In genomic region chr11:57343825-57344224, GRCh38 we compare ENCODE assay signal across 19 cellular contexts. TPM values are rescaled to one million over a fixed set of nuclear protein-coding genes. Genes with fewer than 3 reads are reported as not detected.
A peak's percentile ranks its signal among the peaks of the same experiment; 100 is the strongest.
DNase-seq lines count a peak whose midpoint lies in the region; TF ChIP-seq lines count a peak whose summit lies in the region.
"Had no signal": no experiment of that assay in that cellular context is flagged by ENCODE, and none has a peak within 500 bp of the region (broad histone marks: within the 10 kb centered on the region; RNA-seq: fewer than 3 reads in every experiment).

No MANE protein-coding gene starts in this region.

- no peak overlapping the region for H3K4me2 ChIP-seq in neural cell (ENCODE audit: low read length)
- H3K4me2 ChIP-seq: PC-9 had no signal

- DNase-seq in NCI-H187 (lab: John Stamatoyannopoulos, UW) (peak; percentile 10 to 31), NCI-H187 treated with DMSO at 0.1 percent for 48 hours (lab: John Stamatoyannopoulos, UW) (no peak), NCI-H2227 treated with DMSO at 0.1 percent for 48 hours (lab: John Stamatoyannopoulos, UW) (peak; percentile 38), HPDE6-E6E7 (ENCODE audit: extremely low spot score) (no peak), HK-2 (ENCODE audit: unreplicated experiment) (no peak)
- DNase-seq: activated CD8-positive, alpha-beta memory T cell treated with anti-CD3 and anti-CD28 coated beads, Interleukin-2, amount 10 ng/mL, durations not matched to agents 7 days and 5 days; GM23248; KG1; NCI-H1092 treated with DMSO at 0.1 percent for 48 hours; nucleus accumbens; PC-9; stimulated activated naive CD4-positive, alpha-beta T cell; T-helper 9 cell; trophoblast cell had no signal

- H3K4me3 ChIP-seq in neural cell (ENCODE audit: low read length): no peak overlapping the region
- H3K4me3 ChIP-seq: BLaER1 treated with 17β-estradiol and CSF1 and Interleukin-3, amounts not matched to agents 10 nM and 100 nM; GM23248; PC-9; right atrium auricular region had no signal

- H3K27ac ChIP-seq in neural cell (ENCODE audit: low read length): no peak overlapping the region
- H3K27ac ChIP-seq: BLaER1 treated with 17β-estradiol and CSF1 and Interleukin-3, amounts not matched to agents 10 nM and 100 nM; GM23248; HL-60; PC-9; right atrium auricular region had no signal

- H3K9ac ChIP-seq in neural cell (ENCODE audit: low read length): peak overlapping the region; percentile 27
- H3K9ac ChIP-seq: GM23248 had no signal

- TF ChIP-seq CTCF in neural cell (IDR thresholded peaks at IDR 0.05; ENCODE audit: poor library complexity, severe bottlenecking): no peak

- H2AFZ ChIP-seq in neural cell (ENCODE audit: low read depth, low read length): no peak overlapping the region
- H2AFZ ChIP-seq: GM23248, PC-9 had no signal

- no peaks in the 10 kb centered on the region for H3F3A ChIP-seq in neural cell (ENCODE audit: insufficient read depth, low read length, poor library complexity, severe bottlenecking)

- no peaks in the 10 kb centered on the region for H3K9me3 ChIP-seq in neural cell (ENCODE audit: low read length)
- H3K9me3 ChIP-seq: BLaER1 treated with 17β-estradiol and CSF1 and Interleukin-3, amounts not matched to agents 10 nM and 100 nM; right atrium auricular region had no signal

- H4K20me1 ChIP-seq in neural cell (ENCODE audit: insufficient read depth): no peaks in the 10 kb centered on the region
- H4K20me1 ChIP-seq: BLaER1 treated with 17β-estradiol and CSF1 and Interleukin-3, amounts not matched to agents 10 nM and 100 nM had no signal

- no peak for TF ChIP-seq RAD21 in neural cell (conservative IDR thresholded peaks at IDR 0.05)

- H3K27me3 ChIP-seq in neural cell (ENCODE audit: insufficient read depth, low read depth, low read length): no peaks in the 10 kb centered on the region
- H3K27me3 ChIP-seq: BLaER1 treated with 17β-estradiol and CSF1 and Interleukin-3, amounts not matched to agents 10 nM and 100 nM; right atrium auricular region had no signal

- no peaks in the 10 kb centered on the region for H3K9me2 ChIP-seq in neural cell (ENCODE audit: insufficient read depth, low read length)

- no peak for TF ChIP-seq EP300 in neural cell (conservative IDR thresholded peaks at IDR 0.05; ENCODE audit: poor library complexity, severe bottlenecking)

- no peaks in the 10 kb centered on the region for H3K36me3 ChIP-seq in neural cell (ENCODE audit: insufficient read depth, low read length)
- H3K36me3 ChIP-seq: BLaER1 treated with 17β-estradiol and CSF1 and Interleukin-3, amounts not matched to agents 10 nM and 100 nM; right atrium auricular region had no signal

- no peaks in the 10 kb centered on the region for H3K79me2 ChIP-seq in neural cell (replicated peaks; ENCODE audit: insufficient read depth, low read length)

TF ChIP-seq in neural cell, 6 proteins besides CTCF, POLR2A, EP300 and RAD21:
- no peak for TF ChIP-seq POLR2AphosphoS5 (IDR thresholded peaks at IDR 0.05)
- no peak for TF ChIP-seq TAF1 (IDR thresholded peaks at IDR 0.05; ENCODE audit: low read depth)
- TF ChIP-seq REST (IDR thresholded peaks at IDR 0.05; ENCODE audit: borderline replicate concordance): no peak
- no peak for TF ChIP-seq SMC3 (conservative IDR thresholded peaks at IDR 0.05; ENCODE audit: poor library complexity)
- no peak for TF ChIP-seq EZH2 (IDR thresholded peaks at IDR 0.05; ENCODE audit: borderline replicate concordance, insufficient read depth, low read length, poor library complexity, severe bottlenecking)
- TF ChIP-seq MXI1 (conservative IDR thresholded peaks at IDR 0.05; ENCODE audit: poor library complexity, severe bottlenecking): no peak

RNA-seq across cellular contexts. Expression of gene P2RX3, which starts 5.7 kb away (rescaled TPM):
- polyA plus RNA-seq in neural cell: not detected in 2 replicates
- polyA minus RNA-seq in neural cell: 0.35 TPM in 1 of 2 replicates, not detected in the other

RNA-seq across cellular contexts. Expression of gene SSRP1, which starts 8.1 kb away (rescaled TPM):
- polyA plus RNA-seq in neural cell: 81.1 and 84.7 TPM in 2 replicates
- 74.5 and 76.3 TPM in 2 replicates for polyA minus RNA-seq in neural cell

RNA-seq across cellular contexts. Expression of gene TNKS1BP1, which starts 19.1 kb away (rescaled TPM):
- 8.9 and 9.4 TPM in 2 replicates for polyA plus RNA-seq in neural cell
- 21.1 and 23.9 TPM in 2 replicates for polyA minus RNA-seq in neural cell

RNA-seq across cellular contexts. Expression of gene PRG3, which starts 37.1 kb away (rescaled TPM):
- polyA plus RNA-seq in neural cell: not detected in 2 replicates
- not detected in 2 replicates for polyA minus RNA-seq in neural cell
- polyA plus RNA-seq: adipose tissue, GM23248 had no signal

RNA-seq across cellular contexts. Expression of gene PRG2, which starts 46.6 kb away (rescaled TPM):
- polyA plus RNA-seq in neural cell: not detected in 2 replicates
- not detected in 2 replicates for polyA minus RNA-seq in neural cell

Comparison
In these comparisons a context has a peak if more than half of its experiments do, and no peak if none do; other contexts are left out.
1. DNase-seq: peak in NCI-H187 (2 of 2) and NCI-H2227 treated with DMSO at 0.1 percent for 48 hours (single experiment); none in NCI-H187 treated with DMSO at 0.1 percent for 48 hours (single experiment), HPDE6-E6E7 (single experiment) and HK-2 (single experiment).